In genomic region chr12:56793124-56793523, GRCh38 we compare ENCODE assay signal across 1 cellular context. TPM values are rescaled to one million over a fixed set of nuclear protein-coding genes. Genes with fewer than 3 reads are reported as not detected.
"Had no signal": no experiment of that assay in that cellular context is flagged by ENCODE, and none has a peak within 500 bp of the region (broad histone marks: within the 10 kb centered on the region; RNA-seq: fewer than 3 reads in every experiment).

No MANE protein-coding gene starts in this region.

RNA-seq across cellular contexts. Expression of gene HSD17B6, which starts 30.0 kb away (rescaled TPM):
- total RNA-seq: HT-29 had no signal
